Comparison of ENCODE assay signal across 24 cellular contexts in genomic region chr4:17557880-17558279, GRCh38. TPM values are rescaled to one million over a fixed set of nuclear protein-coding genes. Genes with fewer than 3 reads are reported as not detected.
"Had no signal": no experiment of that assay in that cellular context is flagged by ENCODE, and none has a peak within 500 bp of the region (broad histone marks: within the 10 kb centered on the region; RNA-seq: fewer than 3 reads in every experiment).

No MANE protein-coding gene starts in this region.

- H3K9me3 ChIP-seq: adrenal gland, body of pancreas, colonic mucosa, esophagus squamous epithelium, tibial nerve, uterus had no signal

- DNase-seq: activated CD4-positive, alpha-beta memory T cell treated with anti-CD3 and anti-CD28 coated beads, Interleukin-2, amount 10 ng/mL, durations not matched to agents 7 days and 5 days; activated CD4-positive, alpha-beta T cell treated with anti-CD3 and anti-CD28 coated beads for 36 hours; activated effector memory CD4-positive, alpha-beta T cell treated with Interleukin-2 at 50 U/mL for 16 hours; activated naive CD4-positive, alpha-beta T cell treated with anti-CD3 and anti-CD28 coated beads, Interleukin-2, amount 50 U/mL, for 16 hours; activated T-cell treated with anti-CD3 and anti-CD28 coated beads, Interleukin-2, amount 50 U/mL, for 24 hours; adrenal gland; body of pancreas; central memory CD4-positive, alpha-beta T cell; colonic mucosa; esophagus squamous epithelium; head of caudate nucleus; stimulated activated CD4-positive, alpha-beta T cell treated with anti-CD3 and anti-CD28 coated beads, Interleukin-15, amount 100 ng/mL, for 24 hours; stimulated activated CD4-positive, alpha-beta T cell treated with anti-CD3 and anti-CD28 coated beads, Interleukin-4, amount 100 ng/mL, for 24 hours; stimulated activated naive CD4-positive, alpha-beta T cell treated with Interleukin-2 at 50 U/mL for 16 hours; substantia nigra; T-helper 17 cell; uterus had no signal

- H3K27me3 ChIP-seq: adrenal gland, body of pancreas, colonic mucosa, tibial nerve, uterus had no signal

- H3K27ac ChIP-seq: adrenal gland, body of pancreas, colonic mucosa, esophagus squamous epithelium, tibial nerve, uterus had no signal

- H3K36me3 ChIP-seq: adrenal gland, colonic mucosa, esophagus squamous epithelium, tibial nerve, uterus had no signal

- H3K4me3 ChIP-seq: adrenal gland, body of pancreas, colonic mucosa, esophagus squamous epithelium, tibial nerve, uterus had no signal

- H3K4me1 ChIP-seq: adrenal gland, body of pancreas, colonic mucosa, esophagus squamous epithelium, tibial nerve, uterus had no signal

RNA-seq across cellular contexts. Expression of gene CLRN2, which starts 42.9 kb away (rescaled TPM):
- total RNA-seq: activated CD4-positive, alpha-beta memory T cell treated with anti-CD3 and anti-CD28 coated beads, Interleukin-2, amount 10 ng/mL, durations not matched to agents 7 days and 5 days; activated CD4-positive, alpha-beta T cell treated with anti-CD3 and anti-CD28 coated beads for 36 hours; adrenal gland; body of pancreas; colonic mucosa; esophagus squamous epithelium; frontal cortex; lower leg skin; mesenteric fat pad; natural killer cell treated with Interleukin-12 subunit alpha and Interleukin-12 subunit beta and Interleukin-15 and Interleukin-18, amount 100 ng/mL, for 72 hours; renal cortical epithelial cell; skeletal muscle tissue; T-helper 17 cell; tibial nerve; uterus had no signal
- polyA plus RNA-seq: adrenal gland had no signal
